ENCODE assay signal across 17 cellular contexts in genomic region chr10:116457480-116457879, GRCh38. TPM values are rescaled to one million over a fixed set of nuclear protein-coding genes. Genes with fewer than 3 reads are reported as not detected.
DNase-seq lines count a peak whose midpoint lies in the region; FAIRE-seq and TF ChIP-seq lines count a peak whose summit lies in the region.
"Had no signal": no experiment of that assay in that cellular context is flagged by ENCODE, and none has a peak within 500 bp of the region (broad histone marks: within the 10 kb centered on the region; RNA-seq: fewer than 3 reads in every experiment).

No MANE protein-coding gene starts in this region.

- no peak overlapping the region for H3K18ac ChIP-seq in mesenchymal stem cell (ENCODE audit: low read depth in 1 of 2, low read length in 2 of 2)

- H3K23ac ChIP-seq in mesenchymal stem cell (ENCODE audit: low read length in 2 of 2): no peak overlapping the region

- TF ChIP-seq POLR2A in GM12891 (IDR thresholded peaks at IDR 0.05; ENCODE audit: low read depth, low read length): no peak

- no peaks in the 10 kb centered on the region for H3K9me3 ChIP-seq in mesenchymal stem cell (ENCODE audit: control insufficient read depth, low read length)
- H3K9me3 ChIP-seq: BLaER1 treated with 17β-estradiol and CSF1 and Interleukin-3, amounts not matched to agents 10 nM and 100 nM had no signal

- H3K27ac ChIP-seq in mesenchymal stem cell (ENCODE audit: low read length, poor library complexity, severe bottlenecking) (no peak overlapping the region), caudate nucleus (ENCODE audit: low read depth, low read length) (no peak overlapping the region)
- H3K27ac ChIP-seq: BLaER1 treated with 17β-estradiol and CSF1 and Interleukin-3, amounts not matched to agents 10 nM and 100 nM; GM23248 had no signal

- H3K9me3 Mint-ChIP-seq in neural crest cell: no peaks in the 10 kb centered on the region

- peaks cover 28% of the 10 kb centered on the region for H3K4me1 Mint-ChIP-seq in neural crest cell

- no peak overlapping the region for H2BK15ac ChIP-seq in mesenchymal stem cell (ENCODE audit: low read depth, poor library complexity, severe bottlenecking)

- no peaks in the 10 kb centered on the region for H3K79me1 ChIP-seq in mesenchymal stem cell (replicated peaks; ENCODE audit: low read length, poor library complexity, severe bottlenecking)

- H3K9ac ChIP-seq in mesenchymal stem cell (ENCODE audit: low read length): no peak overlapping the region
- H3K9ac ChIP-seq: BLaER1 treated with 17β-estradiol and CSF1 and Interleukin-3, amounts not matched to agents 10 nM and 100 nM; GM23248 had no signal

- FAIRE-seq in GM12891 (lab: Jason Lieb, UNC): no peak
- FAIRE-seq: GM18507, H54 had no signal

- peak overlapping the region; percentile 76 for H3K27ac Mint-ChIP-seq in neural crest cell (ENCODE audit: unreplicated experiment)
- H3K27ac Mint-ChIP-seq: CD4-positive, alpha-beta T cell had no signal

- no peak overlapping the region for H2BK12ac ChIP-seq in mesenchymal stem cell (ENCODE audit: low read length in 2 of 2)

- H3K36me3 ChIP-seq in mesenchymal stem cell (ENCODE audit: control insufficient read depth in 1 of 2, insufficient read depth in 2 of 2, low read depth in 1 of 2, low read length in 2 of 2): peaks cover 0 to 15% of the 10 kb centered on the region in 2 experiments
- H3K36me3 ChIP-seq: BLaER1 treated with 17β-estradiol and CSF1 and Interleukin-3, amounts not matched to agents 10 nM and 100 nM had no signal

- H4K91ac ChIP-seq in mesenchymal stem cell (ENCODE audit: low read length): no peak overlapping the region

- H2BK120ac ChIP-seq in mesenchymal stem cell (ENCODE audit: low read depth, low read length): no peak overlapping the region

- H3K4me3 Mint-ChIP-seq in neural crest cell: no peak overlapping the region
- H3K4me3 Mint-ChIP-seq: CD4-positive, alpha-beta T cell had no signal

- TF ChIP-seq CTCF in neural crest cell (conservative IDR thresholded peaks at IDR 0.05): no peak

- no peak overlapping the region for H4K8ac ChIP-seq in mesenchymal stem cell (ENCODE audit: low read length)

- no peaks in the 10 kb centered on the region for H3K27me3 Mint-ChIP-seq in neural crest cell (ENCODE audit: low read depth)
- H3K27me3 Mint-ChIP-seq: CD4-positive, alpha-beta T cell had no signal

- no peaks in the 10 kb centered on the region for H3K4me1 ChIP-seq in mesenchymal stem cell (ENCODE audit: control insufficient read depth, insufficient read depth, low read depth, low read length)

- no peaks in the 10 kb centered on the region for H3K36me3 Mint-ChIP-seq in neural crest cell (ENCODE audit: low read depth)

- H3K4me3 ChIP-seq in mesenchymal stem cell (ENCODE audit: insufficient read depth in 1 of 2, low read depth in 1 of 2, low read length in 2 of 2): no peak overlapping the region
- H3K4me3 ChIP-seq: BLaER1 treated with 17β-estradiol and CSF1 and Interleukin-3, amounts not matched to agents 10 nM and 100 nM; GM23248 had no signal

- no peak overlapping the region for H3K14ac ChIP-seq in mesenchymal stem cell (ENCODE audit: low read length in 2 of 2)

- no peak overlapping the region for H3K4ac ChIP-seq in mesenchymal stem cell (ENCODE audit: low read depth in 1 of 2, low read length in 2 of 2)

- no peak overlapping the region for H3K4me2 ChIP-seq in mesenchymal stem cell (ENCODE audit: low read length, poor library complexity, severe bottlenecking)

- H3K27me3 ChIP-seq in mesenchymal stem cell (ENCODE audit: control insufficient read depth in 1 of 2, insufficient read depth in 1 of 2, low read length in 2 of 2): peaks cover 0 to 4% of the 10 kb centered on the region in 2 experiments
- H3K27me3 ChIP-seq: BLaER1 treated with 17β-estradiol and CSF1 and Interleukin-3, amounts not matched to agents 10 nM and 100 nM had no signal

- DNase-seq in SKM-1 treated with dmso at 0.1 percent for 144 hours (lab: John Stamatoyannopoulos, UW; ENCODE audit: unreplicated experiment) (peak; percentile 50), SKM-1 (lab: John Stamatoyannopoulos, UW; ENCODE audit: unreplicated experiment) (no peak), OCI-M1 (lab: John Stamatoyannopoulos, UW) (peak; percentile 39), neural crest cell (ENCODE audit: low read depth, low spot score) (no peak), mesenchymal stem cell (no peak), GM12891 (ENCODE audit: insufficient read length, low spot score) (no peak), caudate nucleus (lab: John Stamatoyannopoulos, UW) (no peak)
- DNase-seq: 8988T; Calu3; CD4-positive, alpha-beta T cell; DMS 273 treated with DMSO at 0.1 percent for 48 hours; GM23248; IMR-90 had no signal

- H2AK5ac ChIP-seq in mesenchymal stem cell (ENCODE audit: low read length, severe bottlenecking): no peak overlapping the region

- H2AFZ ChIP-seq in mesenchymal stem cell (ENCODE audit: low read depth, low read length): no peak overlapping the region
- H2AFZ ChIP-seq: GM23248 had no signal

- H2BK5ac ChIP-seq in mesenchymal stem cell (ENCODE audit: low read depth, low read length, poor library complexity, severe bottlenecking): no peak overlapping the region

TF ChIP-seq in GM12891, 5 proteins besides CTCF, POLR2A, EP300 and RAD21:
- TF ChIP-seq POLR2AphosphoS5 (IDR thresholded peaks at IDR 0.05; ENCODE audit: low read depth, low read length) (no peak), POU2F2 (IDR thresholded peaks at IDR 0.05; ENCODE audit: low read depth, low read length) (no peak), PAX5 (IDR thresholded peaks at IDR 0.05; ENCODE audit: insufficient read depth, low read length, severe bottlenecking) (no peak), TAF1 (IDR thresholded peaks at IDR 0.05; ENCODE audit: low read depth, low read length) (no peak), SPI1 (IDR thresholded peaks at IDR 0.05; ENCODE audit: low read depth, low read length) (no peak)

RNA-seq across cellular contexts. Expression of gene PNLIPRP3, which starts 29.8 kb away (rescaled TPM):
- total RNA-seq in neural crest cell: not detected in 2 replicates
- polyA plus RNA-seq in mesenchymal stem cell (2013, experiment 1 of 2): not detected
- polyA plus RNA-seq in mesenchymal stem cell (2013, experiment 2 of 2): not detected
- polyA plus RNA-seq in GM12891 (2012; ENCODE audit: low read depth, missing spikeins): not detected
- total RNA-seq: Calu3; CD4-positive, alpha-beta T cell; GM23248; HT-29; IMR-90 had no signal
- polyA plus RNA-seq: GM23248, IMR-90 had no signal

Comparison
In these comparisons a context has a peak if more than half of its experiments do, and no peak if none do; other contexts are left out.
1. DNase-seq: peak in SKM-1 treated with dmso at 0.1 percent for 144 hours (single experiment) and OCI-M1 (single experiment); none in SKM-1 (single experiment), neural crest cell (single experiment), mesenchymal stem cell (single experiment), GM12891 (single experiment) and caudate nucleus (0 of 61).